In genomic region chr5:138533973-138534941, GRCh38 we compare ENCODE assay signal across 1 cellular context.
A peak's percentile ranks its signal among the peaks of the same experiment; 100 is the strongest.
TF ChIP-seq lines count a peak whose summit lies in the region.

No MANE protein-coding gene starts in this region.

TF ChIP-seq in HepG2, 621 proteins besides CTCF, POLR2A, EP300 and RAD21 (continued from another document and continues in another):
- no peak for TF ChIP-seq AFF4 (CRISPR knock-in tag; IDR thresholded peaks at IDR 0.05)
- no peak for TF ChIP-seq RCOR2 (CRISPR knock-in tag; IDR thresholded peaks at IDR 0.05)
- no peak for TF ChIP-seq RFXAP (CRISPR knock-in tag; IDR thresholded peaks at IDR 0.05; ENCODE audit: borderline replicate concordance)
- no peak for TF ChIP-seq ZNF576 (CRISPR knock-in tag; IDR thresholded peaks at IDR 0.05)
- TF ChIP-seq ZNF674 (CRISPR knock-in tag; IDR thresholded peaks at IDR 0.05; ENCODE audit: low read depth), result no peak
- TF ChIP-seq HNF4G (IDR thresholded peaks at IDR 0.05; ENCODE audit: borderline replicate concordance, low read depth, low read length), result peak; percentile 31; the same call in 1 of the 2 replicates
- TF ChIP-seq HNF4G (CRISPR knock-in tag; IDR thresholded peaks at IDR 0.05; ENCODE audit: borderline replicate concordance, low read depth), result no peak
- no peak for TF ChIP-seq NFE2L1 (CRISPR knock-in tag; IDR thresholded peaks at IDR 0.05; ENCODE audit: borderline replicate concordance)
- no peak for TF ChIP-seq KMT2A (CRISPR knock-in tag; IDR thresholded peaks at IDR 0.05)
- no peak for TF ChIP-seq HNRNPL (IDR thresholded peaks at IDR 0.05; ENCODE audit: low read depth, low read length)
- no peak for TF ChIP-seq ZNF12 (CRISPR knock-in tag; IDR thresholded peaks at IDR 0.05)
- TF ChIP-seq CEBPB (IDR thresholded peaks at IDR 0.05; ENCODE audit: borderline replicate concordance, low read depth, low read length), result peak; percentile 59
- no peak for TF ChIP-seq SYNCRIP (IDR thresholded peaks at IDR 0.05; ENCODE audit: insufficient read depth, low read depth, low read length)
- peak; percentile 13; the same call in 1 of the 2 replicates for TF ChIP-seq PATZ1 (CRISPR knock-in tag; IDR thresholded peaks at IDR 0.05)
- TF ChIP-seq ZNF281 (CRISPR knock-in tag; IDR thresholded peaks at IDR 0.05; ENCODE audit: borderline replicate concordance), result peak; percentile 21; the same call in 1 of the 2 replicates
- no peak for TF ChIP-seq UBTF (CRISPR knock-in tag; IDR thresholded peaks at IDR 0.05)
- no peak for TF ChIP-seq TAF15 (IDR thresholded peaks at IDR 0.05; ENCODE audit: low read depth, low read length, poor library complexity, severe bottlenecking)
- TF ChIP-seq TEF (CRISPR knock-in tag; IDR thresholded peaks at IDR 0.05), result no peak
- 0 out of 2 replicates have a peak, but pooled peaks have one; percentile 21 for TF ChIP-seq FOXK1 (CRISPR knock-in tag; IDR thresholded peaks at IDR 0.05; ENCODE audit: borderline replicate concordance, low read depth)
- TF ChIP-seq HMGA1 (CRISPR knock-in tag; conservative IDR thresholded peaks at IDR 0.05), result no peak
- TF ChIP-seq, protein P1, sequence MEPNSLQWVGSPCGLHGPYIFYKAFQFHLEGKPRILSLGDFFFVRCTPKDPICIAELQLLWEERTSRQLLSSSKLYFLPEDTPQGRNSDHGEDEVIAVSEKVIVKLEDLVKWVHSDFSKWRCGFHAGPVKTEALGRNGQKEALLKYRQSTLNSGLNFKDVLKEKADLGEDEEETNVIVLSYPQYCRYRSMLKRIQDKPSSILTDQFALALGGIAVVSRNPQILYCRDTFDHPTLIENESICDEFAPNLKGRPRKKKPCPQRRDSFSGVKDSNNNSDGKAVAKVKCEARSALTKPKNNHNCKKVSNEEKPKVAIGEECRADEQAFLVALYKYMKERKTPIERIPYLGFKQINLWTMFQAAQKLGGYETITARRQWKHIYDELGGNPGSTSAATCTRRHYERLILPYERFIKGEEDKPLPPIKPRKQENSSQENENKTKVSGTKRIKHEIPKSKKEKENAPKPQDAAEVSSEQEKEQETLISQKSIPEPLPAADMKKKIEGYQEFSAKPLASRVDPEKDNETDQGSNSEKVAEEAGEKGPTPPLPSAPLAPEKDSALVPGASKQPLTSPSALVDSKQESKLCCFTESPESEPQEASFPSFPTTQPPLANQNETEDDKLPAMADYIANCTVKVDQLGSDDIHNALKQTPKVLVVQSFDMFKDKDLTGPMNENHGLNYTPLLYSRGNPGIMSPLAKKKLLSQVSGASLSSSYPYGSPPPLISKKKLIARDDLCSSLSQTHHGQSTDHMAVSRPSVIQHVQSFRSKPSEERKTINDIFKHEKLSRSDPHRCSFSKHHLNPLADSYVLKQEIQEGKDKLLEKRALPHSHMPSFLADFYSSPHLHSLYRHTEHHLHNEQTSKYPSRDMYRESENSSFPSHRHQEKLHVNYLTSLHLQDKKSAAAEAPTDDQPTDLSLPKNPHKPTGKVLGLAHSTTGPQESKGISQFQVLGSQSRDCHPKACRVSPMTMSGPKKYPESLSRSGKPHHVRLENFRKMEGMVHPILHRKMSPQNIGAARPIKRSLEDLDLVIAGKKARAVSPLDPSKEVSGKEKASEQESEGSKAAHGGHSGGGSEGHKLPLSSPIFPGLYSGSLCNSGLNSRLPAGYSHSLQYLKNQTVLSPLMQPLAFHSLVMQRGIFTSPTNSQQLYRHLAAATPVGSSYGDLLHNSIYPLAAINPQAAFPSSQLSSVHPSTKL (CRISPR knock-in tag; IDR thresholded peaks at IDR 0.05), result peak; percentile 85; the same call in 1 of the 2 replicates
- no peak for TF ChIP-seq ZNF234 (CRISPR knock-in tag; conservative IDR thresholded peaks at IDR 0.05)
- TF ChIP-seq KDM4B (CRISPR knock-in tag; IDR thresholded peaks at IDR 0.05), result no peak
- TF ChIP-seq, protein P2, sequence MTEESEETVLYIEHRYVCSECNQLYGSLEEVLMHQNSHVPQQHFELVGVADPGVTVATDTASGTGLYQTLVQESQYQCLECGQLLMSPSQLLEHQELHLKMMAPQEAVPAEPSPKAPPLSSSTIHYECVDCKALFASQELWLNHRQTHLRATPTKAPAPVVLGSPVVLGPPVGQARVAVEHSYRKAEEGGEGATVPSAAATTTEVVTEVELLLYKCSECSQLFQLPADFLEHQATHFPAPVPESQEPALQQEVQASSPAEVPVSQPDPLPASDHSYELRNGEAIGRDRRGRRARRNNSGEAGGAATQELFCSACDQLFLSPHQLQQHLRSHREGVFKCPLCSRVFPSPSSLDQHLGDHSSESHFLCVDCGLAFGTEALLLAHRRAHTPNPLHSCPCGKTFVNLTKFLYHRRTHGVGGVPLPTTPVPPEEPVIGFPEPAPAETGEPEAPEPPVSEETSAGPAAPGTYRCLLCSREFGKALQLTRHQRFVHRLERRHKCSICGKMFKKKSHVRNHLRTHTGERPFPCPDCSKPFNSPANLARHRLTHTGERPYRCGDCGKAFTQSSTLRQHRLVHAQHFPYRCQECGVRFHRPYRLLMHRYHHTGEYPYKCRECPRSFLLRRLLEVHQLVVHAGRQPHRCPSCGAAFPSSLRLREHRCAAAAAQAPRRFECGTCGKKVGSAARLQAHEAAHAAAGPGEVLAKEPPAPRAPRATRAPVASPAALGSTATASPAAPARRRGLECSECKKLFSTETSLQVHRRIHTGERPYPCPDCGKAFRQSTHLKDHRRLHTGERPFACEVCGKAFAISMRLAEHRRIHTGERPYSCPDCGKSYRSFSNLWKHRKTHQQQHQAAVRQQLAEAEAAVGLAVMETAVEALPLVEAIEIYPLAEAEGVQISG (CRISPR knock-in tag; IDR thresholded peaks at IDR 0.05), result no peak
- TF ChIP-seq GZF1 (CRISPR knock-in tag; IDR thresholded peaks at IDR 0.05), result no peak
- TF ChIP-seq POLR2AphosphoS2 (IDR thresholded peaks at IDR 0.05; ENCODE audit: low read depth, low read length), result peak; percentile 62
- TF ChIP-seq, protein P3, sequence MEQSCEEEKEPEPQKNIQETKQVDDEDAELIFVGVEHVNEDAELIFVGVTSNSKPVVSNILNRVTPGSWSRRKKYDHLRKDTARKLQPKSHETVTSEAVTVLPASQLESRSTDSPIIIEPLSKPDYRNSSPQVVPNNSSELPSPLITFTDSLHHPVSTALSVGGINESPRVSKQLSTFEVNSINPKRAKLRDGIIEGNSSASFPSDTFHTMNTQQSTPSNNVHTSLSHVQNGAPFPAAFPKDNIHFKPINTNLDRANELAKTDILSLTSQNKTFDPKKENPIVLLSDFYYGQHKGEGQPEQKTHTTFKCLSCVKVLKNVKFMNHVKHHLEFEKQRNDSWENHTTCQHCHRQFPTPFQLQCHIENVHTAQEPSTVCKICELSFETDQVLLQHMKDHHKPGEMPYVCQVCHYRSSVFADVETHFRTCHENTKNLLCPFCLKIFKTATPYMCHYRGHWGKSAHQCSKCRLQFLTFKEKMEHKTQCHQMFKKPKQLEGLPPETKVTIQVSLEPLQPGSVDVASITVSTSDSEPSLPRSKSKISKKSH (CRISPR knock-in tag; IDR thresholded peaks at IDR 0.05; ENCODE audit: borderline replicate concordance), result no peak
- no peak for TF ChIP-seq IRF2 (CRISPR knock-in tag; IDR thresholded peaks at IDR 0.05)
- no peak for TF ChIP-seq ZNF691 (CRISPR knock-in tag; IDR thresholded peaks at IDR 0.05; ENCODE audit: borderline replicate concordance, low read depth)
- TF ChIP-seq HCFC1 (IDR thresholded peaks at IDR 0.05; ENCODE audit: low read depth, low read length), result no peak
